1 cellular context compared by ENCODE assay signal in genomic region chrX:130173190-130173895, GRCh38.
TF ChIP-seq lines count a peak whose summit lies in the region.

No MANE protein-coding gene starts in this region.

TF ChIP-seq in K562, 482 proteins besides CTCF, POLR2A, EP300 and RAD21 (continued from another document and continues in another):
- TF ChIP-seq SAP30 (IDR thresholded peaks at IDR 0.05; ENCODE audit: borderline replicate concordance, insufficient read depth, low read depth, low read length, poor library complexity, severe bottlenecking) (no peak), KHSRP (IDR thresholded peaks at IDR 0.05) (no peak), HNRNPK (IDR thresholded peaks at IDR 0.05; ENCODE audit: low read depth, low read length, poor library complexity, severe bottlenecking) (no peak), TAF7 (tag; IDR thresholded peaks at IDR 0.05) (peak; percentile 46; the same call in 1 of the 2 replicates), PPARD (CRISPR knock-in tag; IDR thresholded peaks at IDR 0.05) (no peak), GMEB1 (CRISPR knock-in tag; IDR thresholded peaks at IDR 0.05) (no peak), HNRNPLL (IDR thresholded peaks at IDR 0.05; ENCODE audit: low read depth, low read length, poor library complexity, severe bottlenecking) (no peak), ZNF830 (CRISPR knock-in tag; IDR thresholded peaks at IDR 0.05) (no peak), ZNF347 (CRISPR knock-in tag; IDR thresholded peaks at IDR 0.05; ENCODE audit: low read depth) (no peak), RBBP5 (IDR thresholded peaks at IDR 0.05; ENCODE audit: borderline replicate concordance, insufficient read depth, low read length, poor library complexity, severe bottlenecking) (peak; percentile 24), SETDB1 (IDR thresholded peaks at IDR 0.05; ENCODE audit: low read length) (no peak), POLR2AphosphoS2 (IDR thresholded peaks at IDR 0.05; ENCODE audit: low read length) (no peak), ARID1B (IDR thresholded peaks at IDR 0.05) (peak; percentile 68), NELFE (IDR thresholded peaks at IDR 0.05; ENCODE audit: insufficient read depth, insufficient read length) (no peak), SRSF7 (optimal IDR thresholded peaks at IDR 0.05; ENCODE audit: low read depth, low read length) (no peak), TFAM (CRISPR knock-in tag; conservative IDR thresholded peaks at IDR 0.05) (no peak), TSC22D4 (tag; IDR thresholded peaks at IDR 0.05) (no peak), NFATC3 (IDR thresholded peaks at IDR 0.05) (no peak), ZNF124 (CRISPR knock-in tag; IDR thresholded peaks at IDR 0.05) (no peak), EP400 (IDR thresholded peaks at IDR 0.05) (peak; percentile 56), MEIS2 (IDR thresholded peaks at IDR 0.05; ENCODE audit: partially characterized antibody) (peak; percentile 99), CBFB (CRISPR knock-in tag; IDR thresholded peaks at IDR 0.05) (no peak), TARDBP (IDR thresholded peaks at IDR 0.05) (no peak), CEBPB (tag; IDR thresholded peaks at IDR 0.05) (peak; percentile 60), ZNF740 (CRISPR knock-in tag; IDR thresholded peaks at IDR 0.05) (no peak), ZNF740 (tag; IDR thresholded peaks at IDR 0.05) (no peak), POLR2H (tag; IDR thresholded peaks at IDR 0.05; ENCODE audit: low read depth) (peak; percentile 83), ZNF140 (CRISPR knock-in tag; IDR thresholded peaks at IDR 0.05) (no peak), TCF7 (IDR thresholded peaks at IDR 0.05; ENCODE audit: borderline replicate concordance) (no peak), MCM7 (IDR thresholded peaks at IDR 0.05) (no peak), GTF2F1 (IDR thresholded peaks at IDR 0.05; ENCODE audit: low read depth, low read length) (no peak), STAT6 (CRISPR knock-in tag; IDR thresholded peaks at IDR 0.05) (no peak), MEF2D (tag; conservative IDR thresholded peaks at IDR 0.05; ENCODE audit: low read depth) (peak; percentile 96), SMAD4 (CRISPR knock-in tag; conservative IDR thresholded peaks at IDR 0.05) (peak; percentile 79), ZNF436 (CRISPR knock-in tag; IDR thresholded peaks at IDR 0.05) (no peak), ZNF174 (CRISPR knock-in tag; IDR thresholded peaks at IDR 0.05) (no peak), TAF9B (IDR thresholded peaks at IDR 0.05; ENCODE audit: partially characterized antibody) (no peak), MTA3 (IDR thresholded peaks at IDR 0.05; ENCODE audit: borderline replicate concordance) (0 out of 2 replicates have a peak, but pooled peaks have one; percentile 45), CXXC5 (CRISPR knock-in tag; IDR thresholded peaks at IDR 0.05) (peak; percentile 53), ILK (tag; IDR thresholded peaks at IDR 0.05; ENCODE audit: borderline replicate concordance, low read depth) (no peak), ZFP36 (IDR thresholded peaks at IDR 0.05; ENCODE audit: low read depth, low read length, partially characterized antibody) (no peak), STAG1 (CRISPR knock-in tag; IDR thresholded peaks at IDR 0.05; ENCODE audit: borderline replicate concordance) (no peak), ZNF197 (CRISPR knock-in tag; IDR thresholded peaks at IDR 0.05; ENCODE audit: low read depth) (0 out of 2 replicates have a peak, but pooled peaks have one; percentile 28), LEF1 (IDR thresholded peaks at IDR 0.05) (peak; percentile 77), SOX6 (IDR thresholded peaks at IDR 0.05) (peak; percentile 70), LARP7 (IDR thresholded peaks at IDR 0.05) (no peak)
- TF ChIP-seq, protein P1, sequence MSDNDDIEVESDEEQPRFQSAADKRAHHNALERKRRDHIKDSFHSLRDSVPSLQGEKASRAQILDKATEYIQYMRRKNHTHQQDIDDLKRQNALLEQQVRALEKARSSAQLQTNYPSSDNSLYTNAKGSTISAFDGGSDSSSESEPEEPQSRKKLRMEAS (CRISPR knock-in tag; IDR thresholded peaks at IDR 0.05) = no peak
- TF ChIP-seq, protein P2, sequence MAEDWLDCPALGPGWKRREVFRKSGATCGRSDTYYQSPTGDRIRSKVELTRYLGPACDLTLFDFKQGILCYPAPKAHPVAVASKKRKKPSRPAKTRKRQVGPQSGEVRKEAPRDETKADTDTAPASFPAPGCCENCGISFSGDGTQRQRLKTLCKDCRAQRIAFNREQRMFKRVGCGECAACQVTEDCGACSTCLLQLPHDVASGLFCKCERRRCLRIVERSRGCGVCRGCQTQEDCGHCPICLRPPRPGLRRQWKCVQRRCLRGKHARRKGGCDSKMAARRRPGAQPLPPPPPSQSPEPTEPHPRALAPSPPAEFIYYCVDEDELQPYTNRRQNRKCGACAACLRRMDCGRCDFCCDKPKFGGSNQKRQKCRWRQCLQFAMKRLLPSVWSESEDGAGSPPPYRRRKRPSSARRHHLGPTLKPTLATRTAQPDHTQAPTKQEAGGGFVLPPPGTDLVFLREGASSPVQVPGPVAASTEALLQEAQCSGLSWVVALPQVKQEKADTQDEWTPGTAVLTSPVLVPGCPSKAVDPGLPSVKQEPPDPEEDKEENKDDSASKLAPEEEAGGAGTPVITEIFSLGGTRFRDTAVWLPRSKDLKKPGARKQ (CRISPR knock-in tag; IDR thresholded peaks at IDR 0.05) = no peak
- TF ChIP-seq, protein P3, sequence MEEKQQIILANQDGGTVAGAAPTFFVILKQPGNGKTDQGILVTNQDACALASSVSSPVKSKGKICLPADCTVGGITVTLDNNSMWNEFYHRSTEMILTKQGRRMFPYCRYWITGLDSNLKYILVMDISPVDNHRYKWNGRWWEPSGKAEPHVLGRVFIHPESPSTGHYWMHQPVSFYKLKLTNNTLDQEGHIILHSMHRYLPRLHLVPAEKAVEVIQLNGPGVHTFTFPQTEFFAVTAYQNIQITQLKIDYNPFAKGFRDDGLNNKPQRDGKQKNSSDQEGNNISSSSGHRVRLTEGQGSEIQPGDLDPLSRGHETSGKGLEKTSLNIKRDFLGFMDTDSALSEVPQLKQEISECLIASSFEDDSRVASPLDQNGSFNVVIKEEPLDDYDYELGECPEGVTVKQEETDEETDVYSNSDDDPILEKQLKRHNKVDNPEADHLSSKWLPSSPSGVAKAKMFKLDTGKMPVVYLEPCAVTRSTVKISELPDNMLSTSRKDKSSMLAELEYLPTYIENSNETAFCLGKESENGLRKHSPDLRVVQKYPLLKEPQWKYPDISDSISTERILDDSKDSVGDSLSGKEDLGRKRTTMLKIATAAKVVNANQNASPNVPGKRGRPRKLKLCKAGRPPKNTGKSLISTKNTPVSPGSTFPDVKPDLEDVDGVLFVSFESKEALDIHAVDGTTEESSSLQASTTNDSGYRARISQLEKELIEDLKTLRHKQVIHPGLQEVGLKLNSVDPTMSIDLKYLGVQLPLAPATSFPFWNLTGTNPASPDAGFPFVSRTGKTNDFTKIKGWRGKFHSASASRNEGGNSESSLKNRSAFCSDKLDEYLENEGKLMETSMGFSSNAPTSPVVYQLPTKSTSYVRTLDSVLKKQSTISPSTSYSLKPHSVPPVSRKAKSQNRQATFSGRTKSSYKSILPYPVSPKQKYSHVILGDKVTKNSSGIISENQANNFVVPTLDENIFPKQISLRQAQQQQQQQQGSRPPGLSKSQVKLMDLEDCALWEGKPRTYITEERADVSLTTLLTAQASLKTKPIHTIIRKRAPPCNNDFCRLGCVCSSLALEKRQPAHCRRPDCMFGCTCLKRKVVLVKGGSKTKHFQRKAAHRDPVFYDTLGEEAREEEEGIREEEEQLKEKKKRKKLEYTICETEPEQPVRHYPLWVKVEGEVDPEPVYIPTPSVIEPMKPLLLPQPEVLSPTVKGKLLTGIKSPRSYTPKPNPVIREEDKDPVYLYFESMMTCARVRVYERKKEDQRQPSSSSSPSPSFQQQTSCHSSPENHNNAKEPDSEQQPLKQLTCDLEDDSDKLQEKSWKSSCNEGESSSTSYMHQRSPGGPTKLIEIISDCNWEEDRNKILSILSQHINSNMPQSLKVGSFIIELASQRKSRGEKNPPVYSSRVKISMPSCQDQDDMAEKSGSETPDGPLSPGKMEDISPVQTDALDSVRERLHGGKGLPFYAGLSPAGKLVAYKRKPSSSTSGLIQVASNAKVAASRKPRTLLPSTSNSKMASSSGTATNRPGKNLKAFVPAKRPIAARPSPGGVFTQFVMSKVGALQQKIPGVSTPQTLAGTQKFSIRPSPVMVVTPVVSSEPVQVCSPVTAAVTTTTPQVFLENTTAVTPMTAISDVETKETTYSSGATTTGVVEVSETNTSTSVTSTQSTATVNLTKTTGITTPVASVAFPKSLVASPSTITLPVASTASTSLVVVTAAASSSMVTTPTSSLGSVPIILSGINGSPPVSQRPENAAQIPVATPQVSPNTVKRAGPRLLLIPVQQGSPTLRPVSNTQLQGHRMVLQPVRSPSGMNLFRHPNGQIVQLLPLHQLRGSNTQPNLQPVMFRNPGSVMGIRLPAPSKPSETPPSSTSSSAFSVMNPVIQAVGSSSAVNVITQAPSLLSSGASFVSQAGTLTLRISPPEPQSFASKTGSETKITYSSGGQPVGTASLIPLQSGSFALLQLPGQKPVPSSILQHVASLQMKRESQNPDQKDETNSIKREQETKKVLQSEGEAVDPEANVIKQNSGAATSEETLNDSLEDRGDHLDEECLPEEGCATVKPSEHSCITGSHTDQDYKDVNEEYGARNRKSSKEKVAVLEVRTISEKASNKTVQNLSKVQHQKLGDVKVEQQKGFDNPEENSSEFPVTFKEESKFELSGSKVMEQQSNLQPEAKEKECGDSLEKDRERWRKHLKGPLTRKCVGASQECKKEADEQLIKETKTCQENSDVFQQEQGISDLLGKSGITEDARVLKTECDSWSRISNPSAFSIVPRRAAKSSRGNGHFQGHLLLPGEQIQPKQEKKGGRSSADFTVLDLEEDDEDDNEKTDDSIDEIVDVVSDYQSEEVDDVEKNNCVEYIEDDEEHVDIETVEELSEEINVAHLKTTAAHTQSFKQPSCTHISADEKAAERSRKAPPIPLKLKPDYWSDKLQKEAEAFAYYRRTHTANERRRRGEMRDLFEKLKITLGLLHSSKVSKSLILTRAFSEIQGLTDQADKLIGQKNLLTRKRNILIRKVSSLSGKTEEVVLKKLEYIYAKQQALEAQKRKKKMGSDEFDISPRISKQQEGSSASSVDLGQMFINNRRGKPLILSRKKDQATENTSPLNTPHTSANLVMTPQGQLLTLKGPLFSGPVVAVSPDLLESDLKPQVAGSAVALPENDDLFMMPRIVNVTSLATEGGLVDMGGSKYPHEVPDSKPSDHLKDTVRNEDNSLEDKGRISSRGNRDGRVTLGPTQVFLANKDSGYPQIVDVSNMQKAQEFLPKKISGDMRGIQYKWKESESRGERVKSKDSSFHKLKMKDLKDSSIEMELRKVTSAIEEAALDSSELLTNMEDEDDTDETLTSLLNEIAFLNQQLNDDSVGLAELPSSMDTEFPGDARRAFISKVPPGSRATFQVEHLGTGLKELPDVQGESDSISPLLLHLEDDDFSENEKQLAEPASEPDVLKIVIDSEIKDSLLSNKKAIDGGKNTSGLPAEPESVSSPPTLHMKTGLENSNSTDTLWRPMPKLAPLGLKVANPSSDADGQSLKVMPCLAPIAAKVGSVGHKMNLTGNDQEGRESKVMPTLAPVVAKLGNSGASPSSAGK (IDR thresholded peaks at IDR 0.05) = no peak
- TF ChIP-seq, protein P4, sequence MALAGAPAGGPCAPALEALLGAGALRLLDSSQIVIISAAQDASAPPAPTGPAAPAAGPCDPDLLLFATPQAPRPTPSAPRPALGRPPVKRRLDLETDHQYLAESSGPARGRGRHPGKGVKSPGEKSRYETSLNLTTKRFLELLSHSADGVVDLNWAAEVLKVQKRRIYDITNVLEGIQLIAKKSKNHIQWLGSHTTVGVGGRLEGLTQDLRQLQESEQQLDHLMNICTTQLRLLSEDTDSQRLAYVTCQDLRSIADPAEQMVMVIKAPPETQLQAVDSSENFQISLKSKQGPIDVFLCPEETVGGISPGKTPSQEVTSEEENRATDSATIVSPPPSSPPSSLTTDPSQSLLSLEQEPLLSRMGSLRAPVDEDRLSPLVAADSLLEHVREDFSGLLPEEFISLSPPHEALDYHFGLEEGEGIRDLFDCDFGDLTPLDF (CRISPR knock-in tag; IDR thresholded peaks at IDR 0.05) = no peak
- TF ChIP-seq, protein P5, sequence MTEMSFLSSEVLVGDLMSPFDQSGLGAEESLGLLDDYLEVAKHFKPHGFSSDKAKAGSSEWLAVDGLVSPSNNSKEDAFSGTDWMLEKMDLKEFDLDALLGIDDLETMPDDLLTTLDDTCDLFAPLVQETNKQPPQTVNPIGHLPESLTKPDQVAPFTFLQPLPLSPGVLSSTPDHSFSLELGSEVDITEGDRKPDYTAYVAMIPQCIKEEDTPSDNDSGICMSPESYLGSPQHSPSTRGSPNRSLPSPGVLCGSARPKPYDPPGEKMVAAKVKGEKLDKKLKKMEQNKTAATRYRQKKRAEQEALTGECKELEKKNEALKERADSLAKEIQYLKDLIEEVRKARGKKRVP (CRISPR knock-in tag; IDR thresholded peaks at IDR 0.05) = peak; percentile 77
